In the genomic region with DNA sequence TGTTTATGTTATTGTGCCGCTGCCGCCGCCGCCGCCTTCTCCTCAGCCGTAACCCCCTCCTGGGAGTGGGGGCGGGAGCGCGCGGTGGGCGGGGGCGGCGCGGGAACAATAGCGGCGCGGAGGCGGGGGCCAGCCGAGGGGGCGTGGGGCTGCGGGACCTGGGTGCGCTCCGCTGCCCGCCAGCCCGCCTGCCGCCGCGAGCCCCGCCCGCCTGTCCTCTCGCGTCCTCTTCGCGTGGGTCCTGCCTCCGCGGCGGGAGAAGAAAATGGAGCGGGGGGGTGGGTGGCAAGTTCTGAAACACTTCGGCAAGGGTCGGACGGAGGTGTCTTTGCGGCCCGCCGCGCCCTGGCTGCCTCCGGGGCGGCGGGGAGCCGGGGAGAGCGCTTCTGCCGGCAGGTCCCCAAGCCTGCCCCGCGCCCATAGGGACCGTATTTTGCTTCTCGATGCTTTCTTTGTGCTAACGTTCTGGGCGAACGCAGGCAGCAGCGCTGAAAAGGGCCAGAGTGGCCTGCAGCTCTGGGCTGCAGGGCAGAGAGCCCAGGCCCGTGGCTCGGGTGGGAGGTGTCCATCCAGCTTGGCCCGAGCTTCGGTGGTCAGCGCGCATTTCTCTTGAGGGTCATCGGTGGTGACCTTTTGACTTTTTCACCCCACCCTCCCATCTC, we compare ENCODE assay signal across 8 cellular contexts. TPM values are rescaled to one million over a fixed set of nuclear protein-coding genes. Genes with fewer than 3 reads are reported as not detected.
DNase-seq lines count a peak whose midpoint lies in the region; ATAC-seq and TF ChIP-seq lines count a peak whose summit lies in the region.

No MANE protein-coding gene starts in this region.

- no peaks in the 10 kb centered on the region for H3K27me3 ChIP-seq in ascending aorta
- H3K27me3 ChIP-seq in skeletal muscle tissue (ENCODE audit: control insufficient read depth in 3 of 3, insufficient read depth in 3 of 3, low read length in 3 of 3) = no peaks in the 10 kb centered on the region

- no peak for TF ChIP-seq CTCF in ascending aorta (IDR thresholded peaks at IDR 0.05)

- peak; percentile 47 for ATAC-seq in GM19395 (IDR thresholded peaks at IDR 0.05; ENCODE audit: unreplicated experiment)
- peak; percentile 24 for ATAC-seq in HG03460 (IDR thresholded peaks at IDR 0.05; ENCODE audit: unreplicated experiment)

- H3K4me1 ChIP-seq in ascending aorta = peaks cover 0 to 7% of the 10 kb centered on the region in 2 donors
- H3K4me1 ChIP-seq in skeletal muscle tissue (ENCODE audit: control insufficient read depth in 3 of 3, insufficient read depth in 3 of 3, low read length in 3 of 3) = peaks cover 6 to 13% (median 9%) of the 10 kb centered on the region in 3 donors

- intact Hi-C loops in ascending aorta (cut with DNase I) = loop anchor here (2.0 to 5.0 kb wide), 3 partner anchors 216 to 805 kb away; no protein-coding TSS in a partner anchor

- peak; percentile 17 for DNase-seq in CMK (ENCODE audit: low read depth)
- DNase-seq in SK-N-DZ (ENCODE audit: low spot score) = peak; percentile 62
- peak in 1 of 2 donors; percentile 78 for DNase-seq in ascending aorta (ENCODE audit: low spot score in 2 of 2)
- no peak for DNase-seq in NK-92 (lab: John Stamatoyannopoulos, UW; ENCODE audit: unreplicated experiment)

- peak overlapping the region; percentile 81 to 87 (median 83) for H3K9ac ChIP-seq in skeletal muscle tissue (ENCODE audit: low read depth in 1 of 3, low read length in 3 of 3)

- H3K27ac ChIP-seq in ascending aorta (peak overlapping the region; percentile 94 to 96), skeletal muscle tissue (ENCODE audit: low read depth, low read length) (peak overlapping the region; percentile 85)

- H3K9me3 ChIP-seq in ascending aorta = no peaks in the 10 kb centered on the region
- no peaks in the 10 kb centered on the region for H3K9me3 ChIP-seq in skeletal muscle tissue (ENCODE audit: control insufficient read depth in 3 of 3, low read length in 3 of 3)

- peak overlapping the region; percentile 88 to 99 for H3K4me3 ChIP-seq in ascending aorta
- H3K4me3 ChIP-seq in iPS-11a (ENCODE audit: low read depth, low read length) = peak overlapping the region; percentile 84
- H3K4me3 ChIP-seq in skeletal muscle tissue (ENCODE audit: low read length in 3 of 3) = peak overlapping the region; percentile 78 to 81 (median 79)

- no peaks in the 10 kb centered on the region for H3K36me3 ChIP-seq in ascending aorta
- H3K36me3 ChIP-seq in skeletal muscle tissue (ENCODE audit: control insufficient read depth in 3 of 3, insufficient read depth in 3 of 3, low read length in 3 of 3) = no peaks in the 10 kb centered on the region

RNA-seq across cellular contexts. Expression of a gene that starts 0.5 kb away (rescaled TPM):
- polyA plus RNA-seq in SK-N-DZ (2014; cell fraction: cytosol; rRNA removed) = 68.9 and 88.1 TPM in 2 replicates
- polyA plus RNA-seq in SK-N-DZ (2014; cell fraction: nucleus; rRNA removed) = 96.6 and 103 TPM in 2 replicates
- 7.7 TPM for total RNA-seq in ascending aorta
- total RNA-seq in skeletal muscle tissue = 44.4 TPM

RNA-seq across cellular contexts. Expression of a gene that starts 32.5 kb away (rescaled TPM):
- not detected in 2 replicates for polyA plus RNA-seq in SK-N-DZ (2014; cell fraction: cytosol; rRNA removed)
- polyA plus RNA-seq in SK-N-DZ (2014; cell fraction: nucleus; rRNA removed) = 0.09 TPM in 1 of 2 replicates, not detected in the other
- not detected for total RNA-seq in ascending aorta
- total RNA-seq in skeletal muscle tissue = not detected
